Comparison of ENCODE assay signal across 8 cellular contexts in the genomic region with DNA sequence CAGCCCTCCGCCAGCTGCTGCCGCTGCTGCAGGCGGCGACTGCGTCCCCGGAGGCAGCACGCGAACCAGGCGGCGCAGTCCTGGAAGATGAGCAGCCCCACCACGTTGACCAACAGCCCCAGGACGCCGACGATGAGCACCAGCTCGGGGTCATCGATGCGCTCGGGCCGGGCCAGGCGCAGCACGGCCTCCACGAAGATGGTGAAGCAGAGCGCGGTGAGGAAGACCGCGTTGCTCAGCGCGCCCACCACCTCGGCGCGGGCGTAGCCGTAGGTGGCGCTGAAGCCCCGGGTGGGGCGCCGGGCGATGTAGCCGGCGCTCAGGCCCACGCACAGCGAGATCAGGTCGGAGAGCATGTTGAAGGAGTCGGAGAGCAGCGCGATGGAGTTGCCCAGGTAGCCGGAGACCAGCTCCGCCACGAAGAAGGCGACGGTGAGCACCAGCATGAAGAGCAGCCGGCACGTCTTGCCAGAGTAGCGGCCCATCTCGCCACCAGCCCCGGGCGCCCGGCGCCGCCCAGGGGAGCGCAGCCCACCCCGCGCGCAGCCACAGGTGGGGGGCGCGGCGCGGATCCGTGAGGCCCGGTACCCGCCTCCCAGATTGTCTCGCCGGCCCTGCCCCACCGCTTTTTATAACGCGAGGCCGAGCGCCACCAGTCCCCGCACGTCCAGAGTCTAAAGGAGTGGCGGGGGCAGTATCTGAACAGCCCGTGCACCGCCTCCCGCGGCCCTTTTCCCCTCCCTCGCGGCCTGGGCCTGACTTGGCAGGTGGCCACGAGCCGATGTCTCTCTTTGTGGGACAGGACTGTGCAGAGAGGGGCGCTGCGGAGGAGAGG. TPM values are rescaled to one million over a fixed set of nuclear protein-coding genes. Genes with fewer than 3 reads are reported as not detected.
A peak's percentile ranks its signal among the peaks of the same experiment; 100 is the strongest.
DNase-seq lines count a peak whose midpoint lies in the region; ATAC-seq and TF ChIP-seq lines count a peak whose summit lies in the region.

A gene (minus strand): TSS at position 602 of the 835 bp plus-strand sequence. CDS start 117 bp downstream, at position 485.

- H3K9me3 Mint-ChIP-seq in Caco-2 (ENCODE audit: unreplicated experiment) (no peaks in the 10 kb centered on the region), endothelial cell (ENCODE audit: unreplicated experiment) (no peaks in the 10 kb centered on the region)

- TF ChIP-seq CTCF in Caco-2 (IDR thresholded peaks at IDR 0.05; ENCODE audit: insufficient read depth in 1 of 2, low read depth in 1 of 2, low read length in 1 of 2, severe bottlenecking in 1 of 2, unreplicated experiment in 1 of 2): peak in 1 of 2 experiments; percentile 24
- TF ChIP-seq CTCF in Panc1 (IDR thresholded peaks at IDR 0.05): peak; percentile 46
- TF ChIP-seq CTCF in endothelial cell (IDR thresholded peaks at IDR 0.05; ENCODE audit: unreplicated experiment): no peak
- TF ChIP-seq CTCF in tibial artery (IDR thresholded peaks at IDR 0.05): no peak

- H3K27ac Mint-ChIP-seq in Caco-2 (ENCODE audit: unreplicated experiment) (no peak within 1 kb of the TSS), endothelial cell (ENCODE audit: unreplicated experiment) (no peak within 1 kb of the TSS)

- no peaks in the 10 kb centered on the region for H3K9me3 ChIP-seq in Caco-2
- H3K9me3 ChIP-seq in Panc1 (ENCODE audit: control insufficient read depth, insufficient read depth, low read depth, low read length): no peaks in the 10 kb centered on the region
- H3K9me3 ChIP-seq in mesodermal cell (ENCODE audit: control insufficient read depth, low read length): no peaks in the 10 kb centered on the region
- no peaks in the 10 kb centered on the region for H3K9me3 ChIP-seq in tibial artery

- peaks cover 9% of the 10 kb centered on the region; the same call in 1 of the 2 replicates for H3K4me1 ChIP-seq in Caco-2
- H3K4me1 ChIP-seq in Panc1 (ENCODE audit: control insufficient read depth, insufficient read depth, low read length): no peaks in the 10 kb centered on the region
- H3K4me1 ChIP-seq in mesodermal cell (ENCODE audit: control insufficient read depth, insufficient read depth, low read length, poor library complexity, severe bottlenecking): peaks cover 4% of the 10 kb centered on the region
- H3K4me1 ChIP-seq in tibial artery: peaks cover 0 to 12% (median 12%) of the 10 kb centered on the region in 4 donors

- H3K27me3 ChIP-seq in Caco-2 (replicated peaks; ENCODE audit: control insufficient read depth, insufficient read depth, low read length) (no peaks in the 10 kb centered on the region; the same call in 1 of the 2 replicates), Panc1 (ENCODE audit: control insufficient read depth, insufficient read depth, low read length) (peaks cover 16% of the 10 kb centered on the region), tibial artery (peaks cover 0 to 28% of the 10 kb centered on the region in 2 donors)

- POLR2A ChIA-PET in Caco-2 (lab: Charles Lee) (no interaction called here), Panc1 (lab: Charles Lee) (no interaction called here)

- intact Hi-C loops in Caco-2 (cut with micrococcal nuclease; ENCODE audit: unreplicated experiment): loop anchor here (1.0 kb wide), 1 partner anchor 26 kb away; no protein-coding TSS in a partner anchor
- intact Hi-C loops in Panc1 (cut with micrococcal nuclease; ENCODE audit: unreplicated experiment): no loop called here
- intact Hi-C loops in tibial artery (cut with DNase I; ENCODE audit: low total_unique reads): no loop called here

- BruUV-seq in Caco-2 (replicated peaks; lab: Mats Ljungman, UMichigan) (no TSS peak), Panc1 (replicated peaks; lab: Mats Ljungman, UMichigan) (no TSS peak)

- H3K4me1 Mint-ChIP-seq in Caco-2 (ENCODE audit: low read depth, unreplicated experiment) (peaks cover 8% of the 10 kb centered on the region), endothelial cell (ENCODE audit: unreplicated experiment) (peaks cover 5% of the 10 kb centered on the region)

- H3K4me3 Mint-ChIP-seq in Caco-2 (ENCODE audit: unreplicated experiment) (peak within 1 kb of the TSS; percentile 74), endothelial cell (ENCODE audit: unreplicated experiment) (peak within 1 kb of the TSS; percentile 84)

- no peaks in the 10 kb centered on the region for H3K36me3 Mint-ChIP-seq in Caco-2 (ENCODE audit: insufficient read depth, unreplicated experiment)
- H3K36me3 Mint-ChIP-seq in endothelial cell (ENCODE audit: low read depth, unreplicated experiment): no peaks in the 10 kb centered on the region

- peak within 1 kb of the TSS; percentile 60 for H3K4me3 ChIP-seq in Caco-2 (ENCODE audit: low read depth, low read length)
- H3K4me3 ChIP-seq in Panc1 (ENCODE audit: low read depth in 2 of 2, low read length in 2 of 2): peak within 1 kb of the TSS; percentile 40 to 57
- H3K4me3 ChIP-seq in mesodermal cell (ENCODE audit: extremely low read depth, insufficient read depth, low read length, poor library complexity, severe bottlenecking): peak within 1 kb of the TSS; percentile 31
- peak within 1 kb of the TSS; percentile 25 to 46 for H3K4me3 ChIP-seq in tibial artery

- whole genome bisulfite sequencing in mesodermal cell (ENCODE audit: insufficient coverage in 2 of 2), 2 experiments: 1% methylated on average over 54 to 72 of the region's 91 CpGs

- CTCF ChIA-PET in Caco-2 (lab: Charles Lee) (no interaction called here), Panc1 (lab: Charles Lee) (no interaction called here)

- in situ Hi-C loops in Panc1 (cut with HindIII; ENCODE audit: low pct_unique_long_range_greater_than_20kb, low sequenced_read_pairs): no loop called here

- H3K27ac ChIP-seq in Panc1 (ENCODE audit: low read length) (no peak within 1 kb of the TSS), mesodermal cell (ENCODE audit: low read depth, low read length, severe bottlenecking) (no peak within 1 kb of the TSS), tibial artery (no peak within 1 kb of the TSS)

- peaks cover 8% of the 10 kb centered on the region for H3K27me3 Mint-ChIP-seq in Caco-2 (ENCODE audit: insufficient read depth, unreplicated experiment)
- peaks cover 15% of the 10 kb centered on the region for H3K27me3 Mint-ChIP-seq in endothelial cell (ENCODE audit: unreplicated experiment)

- ATAC-seq in GM21619 (IDR thresholded peaks at IDR 0.05; ENCODE audit: unreplicated experiment) (peak; percentile 55), Panc1 (peak; percentile 76), GM21526 (IDR thresholded peaks at IDR 0.05; ENCODE audit: low FRiP score, unreplicated experiment) (no peak)

- H3K36me3 ChIP-seq in Caco-2 (ENCODE audit: control insufficient read depth, insufficient read depth, low read length) (no peaks in the 10 kb centered on the region), Panc1 (ENCODE audit: control insufficient read depth, insufficient read depth, low read length) (no peaks in the 10 kb centered on the region), mesodermal cell (ENCODE audit: control insufficient read depth, insufficient read depth, low read length) (no peaks in the 10 kb centered on the region), tibial artery (no peaks in the 10 kb centered on the region)

- DNase-seq in Caco-2 (peak; percentile 32 to 38), Panc1 (ENCODE audit: low read depth, low spot score) (no peak), endothelial cell (ENCODE audit: low spot score) (peak; percentile 23), tibial artery (no peak), NCI-H2029 (lab: John Stamatoyannopoulos, UW) (no peak)

RNA-seq across cellular contexts. Expression of the gene that starts here (rescaled TPM):
- total RNA-seq in Caco-2 (2022): 0.39 and 0.65 TPM in 2 replicates
- total RNA-seq in Panc1 (2021; ENCODE audit: unreplicated experiment): not detected
- polyA plus RNA-seq in Panc1 (2012; ENCODE audit: insufficient read length): not detected
- not detected for total RNA-seq in endothelial cell (ENCODE audit: unreplicated experiment)
- 0.26 TPM for polyA plus RNA-seq in mesodermal cell (2013, experiment 1 of 2)
- polyA plus RNA-seq in mesodermal cell (2013, experiment 2 of 2): not detected

Comparison
In these comparisons a context has a peak if more than half of its experiments do, and no peak if none do; other contexts are left out.
1. Peak in DNase-seq and H3K4me3 ChIP-seq in Caco-2; RNA of the gene not detected or under 1 TPM.
2. Peak in ATAC-seq and H3K4me3 ChIP-seq in Panc1; RNA of the gene not detected or under 1 TPM.
3. Peak in DNase-seq in endothelial cell; RNA of the gene not detected or under 1 TPM.